In the genomic region with DNA sequence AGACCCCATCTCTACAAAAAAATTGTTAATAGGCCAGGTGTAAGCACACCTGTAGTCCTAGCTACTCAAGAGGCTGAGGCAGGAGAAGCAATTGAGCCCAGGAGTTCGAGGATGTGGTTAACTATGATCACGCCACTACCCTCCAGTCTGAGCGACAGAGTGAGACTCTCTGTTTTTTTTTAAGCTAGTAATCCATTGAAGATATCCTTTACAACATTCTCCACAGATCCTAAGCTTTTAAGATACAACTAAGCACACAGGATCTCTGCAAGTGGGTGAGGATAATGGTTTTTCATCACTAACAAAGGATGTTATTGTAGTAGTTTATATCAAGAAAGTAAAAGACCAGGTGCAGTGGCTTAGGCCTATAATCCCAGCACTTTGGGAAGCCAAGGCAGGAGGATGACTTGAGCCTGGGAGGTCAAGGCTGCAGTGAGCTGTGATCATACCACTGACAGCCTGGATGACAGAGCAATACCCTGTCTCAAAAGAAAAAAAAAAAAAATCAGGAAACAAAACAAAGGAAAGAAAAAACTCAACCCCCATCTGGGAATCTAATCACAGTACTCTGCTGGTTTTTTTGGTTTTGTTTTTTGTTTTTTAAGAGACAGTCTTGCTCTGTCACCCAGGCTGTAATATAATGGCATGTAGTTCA, we compare ENCODE assay signal across 9 cellular contexts.
DNase-seq lines count a peak whose midpoint lies in the region; TF ChIP-seq lines count a peak whose summit lies in the region.
"Had no signal": no experiment of that assay in that cellular context is flagged by ENCODE, and none has a peak within 500 bp of the region (broad histone marks: within the 10 kb centered on the region; RNA-seq: fewer than 3 reads in every experiment).

No MANE protein-coding gene starts in this region.

- no peak for DNase-seq in activated T-cell treated with anti-CD3 and anti-CD28 coated beads, Interleukin-2, amount 50 U/mL, for 24 hours
- DNase-seq in activated T-cell treated with anti-CD3 and anti-CD28 coated beads for 4 hours: no peak
- DNase-seq in SJSA1 (ENCODE audit: low read depth in 1 of 2, low spot score in 2 of 2): peak in 1 of 2 experiments; percentile 20
- no peak for DNase-seq in glutamatergic neuron
- DNase-seq in spleen: no peak
- DNase-seq in mammary epithelial cell: no peak
- DNase-seq in prostate gland (ENCODE audit: low spot score): no peak
- no peak for DNase-seq in NAMALWA (ENCODE audit: low spot score)
- DNase-seq: NCI-H1092 had no signal

- WGBS in spleen, 5 donors: 37 to 41% (median 40%) methylated on average over 3 of the region's 3 CpGs
- 100% methylated on average over 2 of the region's 3 CpGs for WGBS in mammary epithelial cell (ENCODE audit: low coverage, missing lambda C conversion rate)
- 65% methylated on average over 3 of the region's 3 CpGs for WGBS in prostate gland

- H3K9me3 ChIP-seq in SJSA1 (replicated peaks) (no peaks in the 10 kb centered on the region), spleen (no peaks in the 10 kb centered on the region), mammary epithelial cell (replicated peaks; ENCODE audit: insufficient read depth, low read length) (no peaks in the 10 kb centered on the region), prostate gland (no peaks in the 10 kb centered on the region)

- dilution Hi-C loops in mammary epithelial cell (cut with HindIII; ENCODE audit: low sequenced_read_pairs): no loop called here

- H3K4me1 ChIP-seq in SJSA1 (replicated peaks): peaks cover 46% of the 10 kb centered on the region
- H3K4me1 ChIP-seq in spleen: peaks cover 28 to 82% (median 74%) of the 10 kb centered on the region in 6 donors
- peaks cover 4% of the 10 kb centered on the region for H3K4me1 ChIP-seq in mammary epithelial cell (ENCODE audit: insufficient read depth, low read length)
- peaks cover 7% of the 10 kb centered on the region for H3K4me1 ChIP-seq in prostate gland (replicated peaks)

- H3K9me3 Mint-ChIP-seq in activated T-cell treated with anti-CD3 and anti-CD28 coated beads, Interleukin-2, amount 50 U/mL, for 24 hours: no peaks in the 10 kb centered on the region
- H3K9me3 Mint-ChIP-seq in glutamatergic neuron (ENCODE audit: unreplicated experiment): peaks cover 7% of the 10 kb centered on the region

- TF ChIP-seq CTCF in glutamatergic neuron (IDR thresholded peaks at IDR 0.05; ENCODE audit: partially characterized antibody, unreplicated experiment): no peak
- TF ChIP-seq CTCF in spleen (IDR thresholded peaks at IDR 0.05 in 8 of 11, conservative IDR thresholded peaks at IDR 0.05 in 3 of 11): no peak
- TF ChIP-seq CTCF in mammary epithelial cell (conservative IDR thresholded peaks at IDR 0.05 in 1 of 2, IDR thresholded peaks at IDR 0.05 in 1 of 2; ENCODE audit: extremely low read depth in 1 of 2, insufficient read depth in 1 of 2, low read depth in 1 of 2, low read length in 2 of 2): no peak
- no peak for TF ChIP-seq CTCF in prostate gland (IDR thresholded peaks at IDR 0.05)

- no TSS peak for BruUV-seq in mammary epithelial cell (replicated peaks; lab: Mats Ljungman, UMichigan)

- intact Hi-C loops in spleen (cut with DNase I; ENCODE audit: low total_unique reads) (no loop called here), mammary epithelial cell (cut with micrococcal nuclease) (no loop called here), prostate gland (cut with DNase I) (no loop called here)

- H3K79me2 ChIP-seq in mammary epithelial cell (ENCODE audit: insufficient read depth, low read length): peaks cover 18% of the 10 kb centered on the region

- H3K36me3 ChIP-seq in SJSA1: peaks cover 9% of the 10 kb centered on the region
- peaks cover 0 to 12% (median 0%) of the 10 kb centered on the region in 6 donors for H3K36me3 ChIP-seq in spleen
- H3K36me3 ChIP-seq in mammary epithelial cell (ENCODE audit: insufficient read depth, low read length): no peaks in the 10 kb centered on the region
- no peaks in the 10 kb centered on the region for H3K36me3 ChIP-seq in prostate gland

- in situ Hi-C loops in mammary epithelial cell (cut with MboI; ENCODE audit: low sequenced_read_pairs in 2 of 2): loop anchor here in 1 of 2 donors (25.0 kb wide), 1 partner anchor 89 kb away; no protein-coding TSS in a partner anchor

- CTCF ChIA-PET in mammary epithelial cell (lab: Charles Lee; ENCODE audit: low non-redundant PET): no interaction called here

- no peak for TF ChIP-seq POLR2A in spleen (IDR thresholded peaks at IDR 0.05)
- no peak for TF ChIP-seq POLR2A in prostate gland (IDR thresholded peaks at IDR 0.05)

- no peak overlapping the region for H3K9ac ChIP-seq in mammary epithelial cell (ENCODE audit: insufficient read depth, low read length)

- no peaks in the 10 kb centered on the region for H3K27me3 ChIP-seq in SJSA1 (replicated peaks)
- H3K27me3 ChIP-seq in spleen (replicated peaks in 1 of 7): no peaks in the 10 kb centered on the region
- no peaks in the 10 kb centered on the region for H3K27me3 ChIP-seq in mammary epithelial cell (ENCODE audit: insufficient read depth, low read length)
- H3K27me3 ChIP-seq in prostate gland (replicated peaks; ENCODE audit: insufficient read depth): no peaks in the 10 kb centered on the region

- no peak overlapping the region for H2AFZ ChIP-seq in mammary epithelial cell (ENCODE audit: low read depth, low read length)

- H3K4me3 Mint-ChIP-seq in activated T-cell treated with anti-CD3 and anti-CD28 coated beads, Interleukin-2, amount 50 U/mL, for 24 hours: no peak overlapping the region
- H3K4me3 Mint-ChIP-seq in glutamatergic neuron (ENCODE audit: unreplicated experiment): no peak overlapping the region

- no peak overlapping the region for H3K4me2 ChIP-seq in mammary epithelial cell (ENCODE audit: insufficient read depth, low read depth, low read length)

- H3K4me3 ChIP-seq in SJSA1 (no peak overlapping the region), spleen (no peak overlapping the region), mammary epithelial cell (replicated peaks in 1 of 3; ENCODE audit: insufficient read depth in 1 of 3, low read depth in 2 of 3, low read length in 3 of 3) (no peak overlapping the region), prostate gland (no peak overlapping the region)

- H4K20me1 ChIP-seq in mammary epithelial cell (ENCODE audit: insufficient read depth, low read length): no peaks in the 10 kb centered on the region

- H3K27ac ChIP-seq in SJSA1 (peak overlapping the region; percentile 26; the same call in 1 of the 2 replicates), spleen (peak overlapping the region; percentile 45 to 83 (median 64)), mammary epithelial cell (ENCODE audit: insufficient read depth, low read depth, low read length) (no peak overlapping the region), prostate gland (no peak overlapping the region)

- no peaks in the 10 kb centered on the region for H3K27me3 Mint-ChIP-seq in activated T-cell treated with anti-CD3 and anti-CD28 coated beads, Interleukin-2, amount 50 U/mL, for 24 hours
- peaks cover 3% of the 10 kb centered on the region for H3K27me3 Mint-ChIP-seq in glutamatergic neuron (ENCODE audit: unreplicated experiment)

- peaks cover 56% of the 10 kb centered on the region for H3K4me1 Mint-ChIP-seq in activated T-cell treated with anti-CD3 and anti-CD28 coated beads, Interleukin-2, amount 50 U/mL, for 24 hours (ENCODE audit: low read depth)
- peaks cover 37% of the 10 kb centered on the region for H3K4me1 Mint-ChIP-seq in glutamatergic neuron (ENCODE audit: low read depth, unreplicated experiment)

- peak overlapping the region; percentile 72 for H3K27ac Mint-ChIP-seq in activated T-cell treated with anti-CD3 and anti-CD28 coated beads, Interleukin-2, amount 50 U/mL, for 24 hours
- peak overlapping the region; percentile 64 for H3K27ac Mint-ChIP-seq in glutamatergic neuron (ENCODE audit: unreplicated experiment)

- H3K36me3 Mint-ChIP-seq in activated T-cell treated with anti-CD3 and anti-CD28 coated beads, Interleukin-2, amount 50 U/mL, for 24 hours (ENCODE audit: low read depth): peaks cover 52% of the 10 kb centered on the region
- H3K36me3 Mint-ChIP-seq in glutamatergic neuron (ENCODE audit: unreplicated experiment): peaks cover 4% of the 10 kb centered on the region

Comparison
In these comparisons a context has a peak if more than half of its experiments do, and no peak if none do; other contexts are left out.
1. H3K27ac ChIP-seq: peak in SJSA1 (single experiment) and spleen (8 of 8); none in mammary epithelial cell (single experiment) and prostate gland (0 of 2).